11 cellular contexts compared by ENCODE assay signal in genomic region chr2:98560256-98560771, GRCh38. TPM values are rescaled to one million over a fixed set of nuclear protein-coding genes. Genes with fewer than 3 reads are reported as not detected.
DNase-seq lines count a peak whose midpoint lies in the region; ATAC-seq and TF ChIP-seq lines count a peak whose summit lies in the region.
"Had no signal": no experiment of that assay in that cellular context is flagged by ENCODE, and none has a peak within 500 bp of the region (broad histone marks: within the 10 kb centered on the region; RNA-seq: fewer than 3 reads in every experiment).

No MANE protein-coding gene starts in this region.

- peaks cover 8% of the 10 kb centered on the region for H3K4me1 ChIP-seq in CD8-positive, alpha-beta T cell (ENCODE audit: insufficient read depth, low read length)
- H3K4me1 ChIP-seq in neuronal stem cell (ENCODE audit: control insufficient read depth in 2 of 2, insufficient read depth in 1 of 2, low read depth in 1 of 2, low read length in 2 of 2), result no peaks in the 10 kb centered on the region

- peak overlapping the region; percentile 79 for H3K27ac Mint-ChIP-seq in CD8-positive, alpha-beta T cell
- peak overlapping the region; percentile 79 to 90 for H3K27ac Mint-ChIP-seq in effector memory CD8-positive, alpha-beta T cell

- CTCF ChIA-PET in CD8-positive, alpha-beta T cell (lab: Charles Lee), result interaction anchor here (0.6 to 5.0 kb wide), 4 partner anchors 9 to 506 kb away, joined by 3 to 29 read pairs (median 4); no protein-coding TSS in a partner anchor

- no peak overlapping the region for H3K14ac ChIP-seq in neuronal stem cell (ENCODE audit: low read length)

- no peaks in the 10 kb centered on the region for H3K79me1 ChIP-seq in neuronal stem cell (ENCODE audit: low read depth, low read length)

- H3K4me1 Mint-ChIP-seq in CD8-positive, alpha-beta T cell (ENCODE audit: low read depth), result peaks cover 41% of the 10 kb centered on the region
- H3K4me1 Mint-ChIP-seq in effector memory CD8-positive, alpha-beta T cell (ENCODE audit: low read depth in 2 of 2), result peaks cover 27 to 31% of the 10 kb centered on the region in 2 donors

- H3K27me3 Mint-ChIP-seq in CD8-positive, alpha-beta T cell (ENCODE audit: low read depth), result no peaks in the 10 kb centered on the region
- H3K27me3 Mint-ChIP-seq in effector memory CD8-positive, alpha-beta T cell, result no peaks in the 10 kb centered on the region
- H3K27me3 Mint-ChIP-seq: stimulated activated naive CD8-positive, alpha-beta T cell treated with anti-CD3 and anti-CD28 coated beads, Interleukin-15, amount 100 ng/mL, for 72 hours had no signal

- peaks cover 86% of the 10 kb centered on the region for H3K36me3 Mint-ChIP-seq in CD8-positive, alpha-beta T cell
- peaks cover 59% of the 10 kb centered on the region for H3K36me3 Mint-ChIP-seq in effector memory CD8-positive, alpha-beta T cell (ENCODE audit: insufficient read depth)

- no peak overlapping the region for H3K18ac ChIP-seq in neuronal stem cell (ENCODE audit: low read length)

- no peak overlapping the region for H2AK5ac ChIP-seq in neuronal stem cell (ENCODE audit: low read depth, low read length)

- peaks cover 65% of the 10 kb centered on the region for H3K36me3 ChIP-seq in CD8-positive, alpha-beta T cell (ENCODE audit: insufficient read depth, low read length)
- H3K36me3 ChIP-seq in neuronal stem cell (replicated peaks in 1 of 2; ENCODE audit: control insufficient read depth in 2 of 2, insufficient read depth in 2 of 2, low read length in 2 of 2), result peaks cover 19 to 87% of the 10 kb centered on the region in 2 donors

- no peak overlapping the region for H4K8ac ChIP-seq in neuronal stem cell (ENCODE audit: low read depth, low read length)

- no peak for DNase-seq in CD8-positive, alpha-beta T cell
- peak; percentile 90 for DNase-seq in NCI-H226
- DNase-seq in effector memory CD8-positive, alpha-beta T cell, result no peak
- DNase-seq in neuronal stem cell (ENCODE audit: low spot score), result no peak
- DNase-seq in LoVo (ENCODE audit: low spot score), result no peak
- DNase-seq in iPS-NIHi7 (ENCODE audit: extremely low spot score), result no peak
- no peak for DNase-seq in DMS53 treated with DMSO at 0.1 percent for 48 hours (lab: John Stamatoyannopoulos, UW; ENCODE audit: unreplicated experiment)
- DNase-seq: activated gamma-delta T cell; stimulated activated naive CD8-positive, alpha-beta T cell treated with anti-CD3 and anti-CD28 coated beads, Interleukin-15, amount 100 ng/mL, for 72 hours had no signal

- H3K9me3 Mint-ChIP-seq in CD8-positive, alpha-beta T cell, result no peaks in the 10 kb centered on the region
- no peaks in the 10 kb centered on the region for H3K9me3 Mint-ChIP-seq in effector memory CD8-positive, alpha-beta T cell
- H3K9me3 Mint-ChIP-seq: stimulated activated naive CD8-positive, alpha-beta T cell treated with anti-CD3 and anti-CD28 coated beads, Interleukin-15, amount 100 ng/mL, for 72 hours had no signal

- no peak for TF ChIP-seq CTCF in CD8-positive, alpha-beta T cell (IDR thresholded peaks at IDR 0.05)

- H3K4me2 ChIP-seq in neuronal stem cell (ENCODE audit: insufficient read depth, low read length, poor library complexity, severe bottlenecking), result no peak overlapping the region

- no peak overlapping the region for H3K9ac ChIP-seq in neuronal stem cell (ENCODE audit: low read depth, low read length, poor library complexity)

- H3K23ac ChIP-seq in neuronal stem cell (ENCODE audit: low read depth, low read length, poor library complexity), result peak overlapping the region; percentile 38

- ATAC-seq in CD8-positive, alpha-beta T cell, result no peak
- no peak for ATAC-seq in effector memory CD8-positive, alpha-beta T cell (replicated peaks)
- no peak for ATAC-seq in GM21576 (IDR thresholded peaks at IDR 0.05; ENCODE audit: unreplicated experiment)
- ATAC-seq: GM12878 had no signal

- intact Hi-C loops in CD8-positive, alpha-beta T cell (cut with DNase I, micrococcal nuclease), result no loop called here

- H2AFZ ChIP-seq in neuronal stem cell (ENCODE audit: low read length), result no peak overlapping the region

- no peak overlapping the region for H2BK15ac ChIP-seq in neuronal stem cell (ENCODE audit: low read length)

- H2BK12ac ChIP-seq in neuronal stem cell (ENCODE audit: low read length), result no peak overlapping the region

- H3K4ac ChIP-seq in neuronal stem cell (ENCODE audit: low read length), result no peak overlapping the region

- H2BK120ac ChIP-seq in neuronal stem cell (ENCODE audit: low read depth, low read length), result peak overlapping the region; percentile 9

- H3K27me3 ChIP-seq in CD8-positive, alpha-beta T cell (ENCODE audit: insufficient read depth, low read length), result no peaks in the 10 kb centered on the region
- no peaks in the 10 kb centered on the region for H3K27me3 ChIP-seq in neuronal stem cell (ENCODE audit: control insufficient read depth in 3 of 3, insufficient read depth in 3 of 3, low read depth in 1 of 3, low read length in 3 of 3)

- H3K4me3 Mint-ChIP-seq in CD8-positive, alpha-beta T cell, result no peak overlapping the region
- H3K4me3 Mint-ChIP-seq in effector memory CD8-positive, alpha-beta T cell, result no peak overlapping the region
- H3K4me3 Mint-ChIP-seq: stimulated activated naive CD8-positive, alpha-beta T cell treated with anti-CD3 and anti-CD28 coated beads, Interleukin-15, amount 100 ng/mL, for 72 hours had no signal

- POLR2A ChIA-PET in CD8-positive, alpha-beta T cell (lab: Charles Lee), result no interaction called here

- H3K9me3 ChIP-seq in CD8-positive, alpha-beta T cell (ENCODE audit: low read length), result no peaks in the 10 kb centered on the region
- no peaks in the 10 kb centered on the region for H3K9me3 ChIP-seq in neuronal stem cell (replicated peaks in 1 of 2; ENCODE audit: control insufficient read depth in 2 of 2, insufficient read depth in 1 of 2, low read depth in 1 of 2, low read length in 2 of 2)

- no peak overlapping the region for H2BK5ac ChIP-seq in neuronal stem cell (ENCODE audit: low read length)

- no CpG with 5 or more reads among the region's 9 CpGs for WGBS in neuronal stem cell (ENCODE audit: extremely low coverage in 2 of 2, insufficient read length in 2 of 2, insufficient replicate concordance in 1 of 2), 2 donors

- H4K91ac ChIP-seq in neuronal stem cell (ENCODE audit: low read depth, low read length, poor library complexity), result no peak overlapping the region

- H3K27ac ChIP-seq in CD8-positive, alpha-beta T cell (ENCODE audit: low read depth, low read length), result no peak overlapping the region
- H3K27ac ChIP-seq in neuronal stem cell (replicated peaks; ENCODE audit: low read length), result no peak overlapping the region

- no peak overlapping the region for H3K4me3 ChIP-seq in CD8-positive, alpha-beta T cell (ENCODE audit: low read depth, low read length)
- no peak overlapping the region for H3K4me3 ChIP-seq in neuronal stem cell (ENCODE audit: low read length in 2 of 2)
- H3K4me3 ChIP-seq: GM12878 had no signal

RNA-seq across cellular contexts. Expression of gene COA5, which starts 48.0 kb away (rescaled TPM):
- 10 to 100 TPM; 19.7 to 24.1 TPM for total RNA-seq in CD8-positive, alpha-beta T cell
- polyA plus RNA-seq in neuronal stem cell (2013, experiment 1 of 2), result 53.3 TPM
- polyA plus RNA-seq in neuronal stem cell (2013, experiment 2 of 2), result 51.1 TPM

RNA-seq across cellular contexts. Expression of gene UNC50, which starts 48.1 kb away (rescaled TPM):
- 10 to 100 TPM; 12.5 to 14.4 TPM for total RNA-seq in CD8-positive, alpha-beta T cell
- polyA plus RNA-seq in neuronal stem cell (2013, experiment 1 of 2), result 59.4 TPM
- polyA plus RNA-seq in neuronal stem cell (2013, experiment 2 of 2), result 59.6 TPM
